Comparison of ENCODE assay signal across 10 cellular contexts in genomic region chr4:40525811-40526598, GRCh38.
A peak's percentile ranks its signal among the peaks of the same experiment; 100 is the strongest.
DNase-seq lines count a peak whose midpoint lies in the region; ATAC-seq and TF ChIP-seq lines count a peak whose summit lies in the region.
"Had no signal": no experiment of that assay in that cellular context is flagged by ENCODE, and none has a peak within 500 bp of the region (broad histone marks: within the 10 kb centered on the region; RNA-seq: fewer than 3 reads in every experiment).

No MANE protein-coding gene starts in this region.

- DNase-seq in chondrocyte (ENCODE audit: low spot score) (no peak), left lobe of liver (ENCODE audit: low spot score) (no peak), thoracic aorta (ENCODE audit: low spot score) (peak; percentile 22), 8988T (no peak), NCI-H446 (lab: John Stamatoyannopoulos, UW) (no peak), HuH-7 (ENCODE audit: low spot score) (no peak)
- no peak for DNase-seq in activated CD4-positive, alpha-beta T cell treated with anti-CD3 and anti-CD28 coated beads, Interleukin-2, amount 50 U/mL, for 4 hours
- DNase-seq: NCI-H187 treated with DMSO at 0.1 percent for 48 hours; stimulated activated CD4-positive, alpha-beta T cell treated with anti-CD3 and anti-CD28 coated beads, Interleukin-12 subunit alpha, Interleukin-12 subunit beta, amount 100 ng/mL, for 4 hours had no signal

- peak overlapping the region; percentile 75 for H3K27ac Mint-ChIP-seq in chondrocyte (ENCODE audit: unreplicated experiment)

- H3K27ac ChIP-seq in HUES48 (ENCODE audit: low read depth, low read length), result peak overlapping the region; percentile 90
- peak overlapping the region; percentile 49 to 81 for H3K27ac ChIP-seq in thoracic aorta

- H3K4me1 Mint-ChIP-seq in chondrocyte (ENCODE audit: low read depth), result peaks cover 15% of the 10 kb centered on the region

- ATAC-seq in left lobe of liver (peak; percentile 79), thoracic aorta (ENCODE audit: insufficient number of reproducible peaks, low FRiP score, low read depth) (peak; percentile 91)

- H3K36me3 Mint-ChIP-seq in chondrocyte (ENCODE audit: low read depth), result no peaks in the 10 kb centered on the region

- H3K36me3 ChIP-seq in HUES48 (ENCODE audit: control insufficient read depth, insufficient read depth, low read length) (0 out of 2 replicates have a peak, but pooled peaks cover 2% of the 10 kb centered on the region), thoracic aorta (no peaks in the 10 kb centered on the region)

- H3K9me3 Mint-ChIP-seq in chondrocyte (ENCODE audit: low read depth), result no peaks in the 10 kb centered on the region

- H3K27me3 Mint-ChIP-seq in chondrocyte (ENCODE audit: low read depth), result no peaks in the 10 kb centered on the region

- H3K27me3 ChIP-seq in HUES48 (ENCODE audit: control insufficient read depth, insufficient read depth, low read length) (no peaks in the 10 kb centered on the region), thoracic aorta (replicated peaks; ENCODE audit: insufficient read depth) (no peaks in the 10 kb centered on the region)

- H3K9me3 ChIP-seq in HUES48 (ENCODE audit: control insufficient read depth, insufficient read depth, low read length) (no peaks in the 10 kb centered on the region), thoracic aorta (no peaks in the 10 kb centered on the region)

- H3K4me3 ChIP-seq in HUES48 (ENCODE audit: low read depth, low read length) (no peak overlapping the region), thoracic aorta (peak overlapping the region; percentile 17)

- H3K4me3 Mint-ChIP-seq in chondrocyte (ENCODE audit: unreplicated experiment), result peak overlapping the region; percentile 4

- peaks cover 18% of the 10 kb centered on the region for H3K4me1 ChIP-seq in HUES48 (ENCODE audit: control insufficient read depth, insufficient read depth, low read length)
- H3K4me1 ChIP-seq in thoracic aorta (ENCODE audit: control insufficient read depth in 1 of 2, low read depth in 2 of 2), result peaks cover 4 to 20% of the 10 kb centered on the region in 2 donors

- H3K9ac ChIP-seq in HUES48 (ENCODE audit: low read depth, low read length), result peak overlapping the region; percentile 34; the same call in 1 of the 2 replicates

- no peak for TF ChIP-seq CTCF in chondrocyte (IDR thresholded peaks at IDR 0.05)
- TF ChIP-seq CTCF in thoracic aorta (IDR thresholded peaks at IDR 0.05), result no peak
